Comparison of ENCODE assay signal across 10 cellular contexts in genomic region chr5:96582343-96582742, GRCh38.
DNase-seq lines count a peak whose midpoint lies in the region; ATAC-seq and TF ChIP-seq lines count a peak whose summit lies in the region.
"Had no signal": no experiment of that assay in that cellular context is flagged by ENCODE, and none has a peak within 500 bp of the region (broad histone marks: within the 10 kb centered on the region; RNA-seq: fewer than 3 reads in every experiment).

No MANE protein-coding gene starts in this region.

- CTCF ChIA-PET in Calu3 (lab: Charles Lee): no interaction called here
- CTCF ChIA-PET in PC-3 (lab: Charles Lee): no interaction called here

- H2AFZ ChIP-seq in PC-3 (ENCODE audit: low read length) (peak overlapping the region; percentile 43; the same call in 1 of the 2 replicates), hepatocyte (no peak overlapping the region)

- no peaks in the 10 kb centered on the region for H3K79me2 ChIP-seq in PC-3 (ENCODE audit: low read length)
- no peaks in the 10 kb centered on the region for H3K79me2 ChIP-seq in hepatocyte

- H3F3A ChIP-seq in PC-3 (ENCODE audit: low read length, unreplicated experiment): no peaks in the 10 kb centered on the region

- H3K4me1 ChIP-seq in PC-3 (ENCODE audit: insufficient read depth, low read length): no peaks in the 10 kb centered on the region
- no peaks in the 10 kb centered on the region for H3K4me1 ChIP-seq in hepatocyte (ENCODE audit: insufficient read depth)

- no peak overlapping the region for H3K9ac ChIP-seq in PC-3 (ENCODE audit: low read length)

- H3K4me1 Mint-ChIP-seq in Calu3 (ENCODE audit: low read depth, unreplicated experiment): peaks cover 9% of the 10 kb centered on the region

- H3K36me3 ChIP-seq in PC-3 (ENCODE audit: low read depth, low read length) (no peaks in the 10 kb centered on the region), hepatocyte (replicated peaks; ENCODE audit: insufficient read depth, low read depth) (no peaks in the 10 kb centered on the region)

- DNase-seq in Calu3 (peak; percentile 41), NCI-H128 (lab: John Stamatoyannopoulos, UW; ENCODE audit: unreplicated experiment) (peak; percentile 51), PC-3 (peak; percentile 68), hepatocyte (ENCODE audit: low spot score) (peak; percentile 25)
- DNase-seq in activated effector memory CD4-positive, alpha-beta T cell treated with anti-CD3 and anti-CD28 coated beads, Interleukin-2, amount 50 U/mL, for 16 hours: no peak
- no peak for DNase-seq in stimulated activated CD4-positive, alpha-beta T cell treated with anti-CD3 and anti-CD28 coated beads, Interleukin-4, amount 100 ng/mL, for 1 hour
- DNase-seq: activated naive CD4-positive, alpha-beta T cell; NCI-H226 had no signal

- H4K20me1 ChIP-seq in PC-3 (ENCODE audit: low read length): no peaks in the 10 kb centered on the region
- no peaks in the 10 kb centered on the region for H4K20me1 ChIP-seq in hepatocyte (ENCODE audit: insufficient read depth, poor library complexity, severe bottlenecking)

- TF ChIP-seq CTCF in Calu3 (IDR thresholded peaks at IDR 0.05; ENCODE audit: unreplicated experiment) (no peak), PC-3 (conservative IDR thresholded peaks at IDR 0.05; ENCODE audit: low read depth, low read length) (no peak), hepatocyte (IDR thresholded peaks at IDR 0.05; ENCODE audit: poor library complexity) (no peak)

- ATAC-seq in PC-3 (peak; percentile 98), GM18517 (IDR thresholded peaks at IDR 0.05; ENCODE audit: unreplicated experiment) (no peak), GM18511 (IDR thresholded peaks at IDR 0.05; ENCODE audit: unreplicated experiment) (no peak)

- POLR2A ChIA-PET in PC-3 (lab: Charles Lee; ENCODE audit: unreplicated experiment): no interaction called here

- H3K9me2 ChIP-seq in PC-3 (replicated peaks; ENCODE audit: low read length): no peaks in the 10 kb centered on the region
- no peaks in the 10 kb centered on the region for H3K9me2 ChIP-seq in hepatocyte (replicated peaks; ENCODE audit: insufficient read depth)

- H3K4me3 ChIP-seq in PC-3 (ENCODE audit: low read length): peak overlapping the region; percentile 34; the same call in 1 of the 2 replicates
- H3K4me3 ChIP-seq in hepatocyte: no peak overlapping the region

- intact Hi-C loops in Calu3 (cut with micrococcal nuclease; ENCODE audit: unreplicated experiment) (loop anchor here (5.0 kb wide), 1 partner anchor 235 kb away; no protein-coding TSS in a partner anchor), PC-3 (cut with micrococcal nuclease) (loop anchor here (5.0 kb wide), 1 partner anchor 55 kb away; no protein-coding TSS in a partner anchor)

- H3K4me2 ChIP-seq in PC-3 (ENCODE audit: low read length): peak overlapping the region; percentile 68
- no peak overlapping the region for H3K4me2 ChIP-seq in hepatocyte

- H3K9me3 Mint-ChIP-seq in Calu3 (ENCODE audit: low read depth, unreplicated experiment): no peaks in the 10 kb centered on the region

- peaks cover 22% of the 10 kb centered on the region for H3K27me3 Mint-ChIP-seq in Calu3 (ENCODE audit: unreplicated experiment)

- H3K27ac ChIP-seq in PC-3 (ENCODE audit: low read length) (no peak overlapping the region), hepatocyte (no peak overlapping the region)

- no TSS peak for BruUV-seq in Calu3 (replicated peaks; lab: Mats Ljungman, UMichigan)
- BruUV-seq in PC-3 (replicated peaks; lab: Mats Ljungman, UMichigan): no TSS peak

- H3K4me3 Mint-ChIP-seq in Calu3 (ENCODE audit: low read depth, unreplicated experiment): no peak overlapping the region

- H3K36me3 Mint-ChIP-seq in Calu3 (ENCODE audit: insufficient read depth, unreplicated experiment): no peaks in the 10 kb centered on the region

- H3K9me3 ChIP-seq in PC-3 (ENCODE audit: low read length) (no peaks in the 10 kb centered on the region), hepatocyte (ENCODE audit: low read depth) (no peaks in the 10 kb centered on the region)

- no peak overlapping the region for H3K27ac Mint-ChIP-seq in Calu3 (ENCODE audit: unreplicated experiment)

- WGBS in hepatocyte (ENCODE audit: low lambda C conversion rate, missing lambda C conversion rate): 72% methylated on average over 11 of the region's 11 CpGs

- H3K27me3 ChIP-seq in PC-3 (ENCODE audit: low read length) (no peaks in the 10 kb centered on the region), hepatocyte (no peaks in the 10 kb centered on the region)

Comparison
In these comparisons a context has a peak if more than half of its experiments do, and no peak if none do; other contexts are left out.
1. DNase-seq: peak in Calu3 (single experiment), NCI-H128 (single experiment), PC-3 (single experiment) and hepatocyte (single experiment); none in activated effector memory CD4-positive, alpha-beta T cell treated with anti-CD3 and anti-CD28 coated beads, Interleukin-2, amount 50 U/mL, for 16 hours (single experiment) and stimulated activated CD4-positive, alpha-beta T cell treated with anti-CD3 and anti-CD28 coated beads, Interleukin-4, amount 100 ng/mL, for 1 hour (single experiment).